ENCODE assay signal across 8 cellular contexts in the genomic region with DNA sequence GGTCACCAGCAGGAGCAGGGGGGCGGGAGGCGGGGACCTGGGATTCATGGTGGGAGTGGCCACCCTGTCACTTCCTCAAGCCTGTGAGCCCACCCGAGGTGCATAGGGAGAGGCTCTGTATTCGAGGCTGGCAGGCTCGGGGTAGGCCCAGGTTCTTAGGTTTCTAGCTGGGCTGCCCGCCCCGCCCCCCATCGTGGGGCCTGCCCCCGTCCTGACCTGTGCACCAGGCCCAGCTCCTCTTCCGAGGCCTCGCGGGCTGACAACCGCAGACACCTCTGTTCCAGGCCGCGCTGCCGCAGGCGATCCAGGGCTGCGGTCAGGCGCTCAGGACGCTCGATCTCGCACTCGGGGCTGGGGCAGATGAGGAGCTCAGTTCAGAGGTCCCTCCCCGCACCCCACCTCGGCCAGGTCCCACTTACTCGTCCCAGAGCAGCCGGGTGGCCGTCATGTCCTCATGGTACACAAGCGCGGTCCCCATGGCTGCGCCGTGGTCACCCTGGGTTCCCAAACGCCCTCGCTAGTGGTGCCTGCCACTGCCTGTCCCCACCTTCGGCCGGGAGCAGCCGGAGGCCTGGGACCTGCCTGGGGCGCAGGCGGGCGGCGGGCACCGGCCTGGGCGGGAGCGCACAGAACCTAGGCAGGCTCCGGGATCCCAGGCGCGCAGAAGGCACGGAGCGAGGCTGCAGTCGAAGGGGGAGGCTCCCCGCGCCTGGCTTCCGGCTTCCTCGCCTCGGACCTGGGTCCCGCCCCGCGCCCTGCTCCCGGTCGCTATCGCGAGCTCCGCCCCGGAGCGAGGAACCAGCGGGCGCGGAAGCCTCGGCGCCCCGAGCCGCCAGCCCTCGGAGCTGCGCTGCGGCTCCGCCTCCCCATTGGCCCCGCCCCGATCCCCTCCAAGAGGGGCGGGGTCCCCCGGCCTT. TPM values are rescaled to one million over a fixed set of nuclear protein-coding genes. Genes with fewer than 3 reads are reported as not detected.
A peak's percentile ranks its signal among the peaks of the same experiment; 100 is the strongest.
DNase-seq lines count a peak whose midpoint lies in the region; TF ChIP-seq lines count a peak whose summit lies in the region.

A gene with protein sequence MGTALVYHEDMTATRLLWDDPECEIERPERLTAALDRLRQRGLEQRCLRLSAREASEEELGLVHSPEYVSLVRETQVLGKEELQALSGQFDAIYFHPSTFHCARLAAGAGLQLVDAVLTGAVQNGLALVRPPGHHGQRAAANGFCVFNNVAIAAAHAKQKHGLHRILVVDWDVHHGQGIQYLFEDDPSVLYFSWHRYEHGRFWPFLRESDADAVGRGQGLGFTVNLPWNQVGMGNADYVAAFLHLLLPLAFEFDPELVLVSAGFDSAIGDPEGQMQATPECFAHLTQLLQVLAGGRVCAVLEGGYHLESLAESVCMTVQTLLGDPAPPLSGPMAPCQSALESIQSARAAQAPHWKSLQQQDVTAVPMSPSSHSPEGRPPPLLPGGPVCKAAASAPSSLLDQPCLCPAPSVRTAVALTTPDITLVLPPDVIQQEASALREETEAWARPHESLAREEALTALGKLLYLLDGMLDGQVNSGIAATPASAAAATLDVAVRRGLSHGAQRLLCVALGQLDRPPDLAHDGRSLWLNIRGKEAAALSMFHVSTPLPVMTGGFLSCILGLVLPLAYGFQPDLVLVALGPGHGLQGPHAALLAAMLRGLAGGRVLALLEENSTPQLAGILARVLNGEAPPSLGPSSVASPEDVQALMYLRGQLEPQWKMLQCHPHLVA (minus strand): TSS at position 711 of the 917 bp plus-strand sequence. CDS start 233 bp downstream, at position 478.

- no peaks in the 10 kb centered on the region for H3K27me3 ChIP-seq in BE2C

- intact Hi-C loops in head of caudate nucleus (cut with DNase I), result no loop called here
- intact Hi-C loops in posterior vena cava (cut with DNase I), result loop anchor here in 1 of 2 donors (5.0 to 10.0 kb wide), 2 partner anchors 91 to 254 kb away; a partner anchor contains a TSS

- peak; percentile 79 for TF ChIP-seq POLR2A in GM19193 (IDR thresholded peaks at IDR 0.05; ENCODE audit: extremely low read depth, insufficient read depth, insufficient read length)

- H3K4me1 ChIP-seq in BE2C, result peaks cover 19% of the 10 kb centered on the region

- H3K9me3 ChIP-seq in BE2C, result no peaks in the 10 kb centered on the region
- H3K9me3 ChIP-seq in SK-N-MC (ENCODE audit: low read depth, low read length), result no peaks in the 10 kb centered on the region

- no peak for TF ChIP-seq CTCF in BE2C (IDR thresholded peaks at IDR 0.05; ENCODE audit: low read depth, low read length)

- H3K4me3 ChIP-seq in BE2C (ENCODE audit: low read depth, low read length), result peak within 1 kb of the TSS; percentile 70
- H3K4me3 ChIP-seq in SK-N-MC, result peak within 1 kb of the TSS; percentile 92

- H3K36me3 ChIP-seq in BE2C (peaks cover 28% of the 10 kb centered on the region), SK-N-MC (ENCODE audit: insufficient read depth, low read length) (no peaks in the 10 kb centered on the region)

- H3K9ac ChIP-seq in SK-N-MC (ENCODE audit: insufficient read length), result peak within 1 kb of the TSS; percentile 86

- no peak within 1 kb of the TSS for H3K27ac ChIP-seq in SK-N-MC

- DNase-seq in BE2C (peak; percentile 91), HUDEP-2 (lab: John Stamatoyannopoulos, UW; ENCODE audit: unreplicated experiment in 76 of 76) (peak in 67 of 76 experiments; percentile 13 to 84 (median 65)), SK-N-MC (ENCODE audit: low read depth, low spot score) (no peak), head of caudate nucleus (peak in 27 of 42 donors; percentile 41 to 72 (median 57)), posterior vena cava (ENCODE audit: low spot score) (peak; percentile 95), ureter (ENCODE audit: low spot score) (peak; percentile 82)
- DNase-seq in activated naive CD4-positive, alpha-beta T cell treated with anti-CD3 and anti-CD28 coated beads, Interleukin-2, amount 50 U/mL, for 16 hours, result peak; percentile 83

RNA-seq across cellular contexts. Expression of the gene that starts here (rescaled TPM):
- polyA plus RNA-seq in BE2C (2012; ENCODE audit: insufficient read depth, insufficient read length, low read depth), result 151 TPM
- total RNA-seq in posterior vena cava (10 to 100 TPM; 14.1 to 23.6 TPM), ureter (52.4 TPM)
